Comparison of ENCODE assay signal across 1 cellular context in the genomic region with DNA sequence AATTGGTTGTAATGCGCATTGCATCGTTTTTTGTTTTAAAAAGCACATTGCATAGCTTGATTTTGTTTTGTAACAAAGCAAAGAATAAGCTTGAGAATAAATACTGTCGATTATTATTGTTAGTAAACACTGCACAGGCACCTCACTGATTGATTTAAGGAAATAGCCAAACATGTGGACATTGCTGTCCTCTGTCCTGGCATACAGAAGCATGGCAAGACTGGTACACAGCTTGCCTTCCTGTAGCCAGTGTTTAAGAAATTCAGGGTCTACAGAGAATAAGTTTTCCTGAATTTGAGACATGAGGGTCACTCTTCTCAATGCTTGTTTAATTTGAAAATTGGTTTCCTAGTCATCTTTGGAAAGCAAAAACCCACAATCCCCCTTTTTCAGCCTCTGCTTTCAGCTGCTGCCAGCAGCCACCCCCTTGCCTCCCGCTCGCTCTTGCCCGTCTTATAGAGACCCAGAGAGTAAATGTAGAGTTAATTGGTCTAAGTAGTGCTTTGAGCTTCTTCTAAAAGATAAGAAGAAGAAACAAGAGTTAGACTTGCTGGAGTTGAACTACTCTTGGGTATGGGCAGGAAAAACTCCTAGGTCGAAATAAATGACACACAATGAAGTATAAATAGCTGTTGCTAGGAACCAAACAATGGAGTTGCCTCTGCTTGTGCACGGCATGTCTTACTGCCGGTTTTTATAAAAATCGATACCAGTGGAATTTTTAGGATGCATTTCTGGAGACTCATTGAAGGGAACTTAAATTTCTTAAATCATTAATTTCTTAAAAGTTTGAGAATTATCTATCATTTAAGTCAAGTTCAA.
TF ChIP-seq lines count a peak whose summit lies in the region.

No MANE protein-coding gene starts in this region.

TF ChIP-seq in WTC11, 78 proteins besides CTCF, POLR2A, EP300 and RAD21 (continued from another document):
- TF ChIP-seq, protein P1, sequence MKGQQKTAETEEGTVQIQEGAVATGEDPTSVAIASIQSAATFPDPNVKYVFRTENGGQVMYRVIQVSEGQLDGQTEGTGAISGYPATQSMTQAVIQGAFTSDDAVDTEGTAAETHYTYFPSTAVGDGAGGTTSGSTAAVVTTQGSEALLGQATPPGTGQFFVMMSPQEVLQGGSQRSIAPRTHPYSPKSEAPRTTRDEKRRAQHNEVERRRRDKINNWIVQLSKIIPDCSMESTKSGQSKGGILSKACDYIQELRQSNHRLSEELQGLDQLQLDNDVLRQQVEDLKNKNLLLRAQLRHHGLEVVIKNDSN (CRISPR knock-in tag; IDR thresholded peaks at IDR 0.05): no peak
- no peak for TF ChIP-seq TP53 (CRISPR knock-in tag; IDR thresholded peaks at IDR 0.05)
- no peak for TF ChIP-seq GABPB1 (CRISPR knock-in tag; IDR thresholded peaks at IDR 0.05)
